Comparison of ENCODE assay signal across 26 cellular contexts in genomic region chr1:192627901-192628300, GRCh38. TPM values are rescaled to one million over a fixed set of nuclear protein-coding genes. Genes with fewer than 3 reads are reported as not detected.
A peak's percentile ranks its signal among the peaks of the same experiment; 100 is the strongest.
DNase-seq lines count a peak whose midpoint lies in the region; ATAC-seq, FAIRE-seq and TF ChIP-seq lines count a peak whose summit lies in the region.
"Had no signal": no experiment of that assay in that cellular context is flagged by ENCODE, and none has a peak within 500 bp of the region (broad histone marks: within the 10 kb centered on the region; RNA-seq: fewer than 3 reads in every experiment).

No MANE protein-coding gene starts in this region.

- H4K20me1 ChIP-seq in Karpas-422 (ENCODE audit: insufficient read depth, low read depth, low read length): no peaks in the 10 kb centered on the region

- intact Hi-C loops in left lung (cut with DNase I): no loop called here

- POLR2A ChIA-PET in activated CD4-positive, alpha-beta memory T cell treated with anti-CD3 and anti-CD28 coated beads, Interleukin-2, amount 10 ng/mL, durations not matched to agents 7 days and 5 days (lab: Charles Lee): no interaction called here

- peak overlapping the region; percentile 95 for H3K4me2 ChIP-seq in Karpas-422 (ENCODE audit: low read depth, low read length, poor library complexity, severe bottlenecking)

- H3K4me1 Mint-ChIP-seq in activated CD4-positive, alpha-beta memory T cell treated with anti-CD3 and anti-CD28 coated beads, Interleukin-2, amount 10 ng/mL, durations not matched to agents 7 days and 5 days: no peaks in the 10 kb centered on the region

- H3K79me2 ChIP-seq in Karpas-422 (ENCODE audit: low read length): no peaks in the 10 kb centered on the region

- H3K9me3 ChIP-seq in BE2C (no peaks in the 10 kb centered on the region), Karpas-422 (ENCODE audit: low read length) (no peaks in the 10 kb centered on the region), left lung (no peaks in the 10 kb centered on the region)
- H3K9me3 ChIP-seq: esophagus muscularis mucosa, pancreas, right atrium auricular region, upper lobe of left lung had no signal

- H3K27ac Mint-ChIP-seq in activated CD4-positive, alpha-beta memory T cell treated with anti-CD3 and anti-CD28 coated beads, Interleukin-2, amount 10 ng/mL, durations not matched to agents 7 days and 5 days: no peak overlapping the region
- H3K27ac Mint-ChIP-seq: nephron had no signal

- peaks cover 16% of the 10 kb centered on the region for H3K27me3 Mint-ChIP-seq in activated CD4-positive, alpha-beta memory T cell treated with anti-CD3 and anti-CD28 coated beads, Interleukin-2, amount 10 ng/mL, durations not matched to agents 7 days and 5 days

- CTCF ChIA-PET in activated CD4-positive, alpha-beta memory T cell treated with anti-CD3 and anti-CD28 coated beads, Interleukin-2, amount 10 ng/mL, durations not matched to agents 7 days and 5 days (lab: Charles Lee): interaction anchor here (1.7 kb wide), 1 partner anchor 153 kb away, joined by 6 read pairs; no protein-coding TSS in a partner anchor

- H3K27ac ChIP-seq in Karpas-422 (ENCODE audit: low read length): peak overlapping the region; percentile 100
- no peak overlapping the region for H3K27ac ChIP-seq in caudate nucleus (ENCODE audit: low read depth, low read length)
- H3K27ac ChIP-seq in left lung: no peak overlapping the region
- H3K27ac ChIP-seq: esophagus muscularis mucosa, GM23248, pancreas, upper lobe of left lung had no signal

- H3K4me3 ChIP-seq in BE2C (ENCODE audit: low read depth, low read length) (peak overlapping the region; percentile 30), Karpas-422 (ENCODE audit: low read length) (peak overlapping the region; percentile 37), left lung (no peak overlapping the region)
- H3K4me3 ChIP-seq: esophagus muscularis mucosa, GM23248, pancreas, right atrium auricular region, upper lobe of left lung had no signal

- DNase-seq in BE2C (no peak), GM19239 (ENCODE audit: insufficient read length, low spot score) (no peak), Karpas-422 (peak; percentile 74), caudate nucleus (lab: John Stamatoyannopoulos, UW) (no peak), left lung (no peak), C1 segment of cervical spinal cord (lab: John Stamatoyannopoulos, UW) (no peak)
- DNase-seq in activated CD4-positive, alpha-beta memory T cell treated with anti-CD3 and anti-CD28 coated beads, Interleukin-2, amount 10 ng/mL, durations not matched to agents 7 days and 5 days: no peak
- DNase-seq: 8988T; activated CD4-positive, alpha-beta T cell treated with anti-CD3 and anti-CD28 coated beads, Interleukin-2, amount 50 U/mL, for 48 hours; DND-41; effector CD8-positive, alpha-beta T cell; GM23248; hippocampal formation; left ventricle myocardium superior; NCI-H1105 treated with DMSO at 0.1 percent for 48 hours; NCI-H2081; NK-92 treated with Interleukin-12 subunit alpha and Interleukin-12 subunit beta, amount 100 ng/mL, for 24 hours; pancreas; stimulated activated CD4-positive, alpha-beta T cell treated with anti-CD3 and anti-CD28 coated beads, Interleukin-12 subunit alpha, Interleukin-12 subunit beta, amount 100 ng/mL, for 4 hours; upper lobe of left lung had no signal

- no peaks in the 10 kb centered on the region for H3K9me3 Mint-ChIP-seq in activated CD4-positive, alpha-beta memory T cell treated with anti-CD3 and anti-CD28 coated beads, Interleukin-2, amount 10 ng/mL, durations not matched to agents 7 days and 5 days

- H3K27me3 ChIP-seq in BE2C (no peaks in the 10 kb centered on the region), Karpas-422 (ENCODE audit: low read length) (no peaks in the 10 kb centered on the region), left lung (no peaks in the 10 kb centered on the region)
- H3K27me3 ChIP-seq: esophagus muscularis mucosa, pancreas, right atrium auricular region, upper lobe of left lung had no signal

- no peaks in the 10 kb centered on the region for H3K9me2 ChIP-seq in Karpas-422 (replicated peaks; ENCODE audit: insufficient read depth, low read length)

- ATAC-seq in HG03045 (IDR thresholded peaks at IDR 0.05; ENCODE audit: unreplicated experiment) (peak; percentile 53), left lung (no peak)
- ATAC-seq: pancreas, SK-N-SH treated with all-trans-retinoic acid at 6 μM for 48 hours had no signal

- H3K4me3 Mint-ChIP-seq in activated CD4-positive, alpha-beta memory T cell treated with anti-CD3 and anti-CD28 coated beads, Interleukin-2, amount 10 ng/mL, durations not matched to agents 7 days and 5 days: no peak overlapping the region
- H3K4me3 Mint-ChIP-seq: nephron had no signal

- no peaks in the 10 kb centered on the region for H3K36me3 Mint-ChIP-seq in activated CD4-positive, alpha-beta memory T cell treated with anti-CD3 and anti-CD28 coated beads, Interleukin-2, amount 10 ng/mL, durations not matched to agents 7 days and 5 days (ENCODE audit: low read depth)

- H3K4me1 ChIP-seq in BE2C: peaks cover 37% of the 10 kb centered on the region
- H3K4me1 ChIP-seq in Karpas-422 (ENCODE audit: low read length): peaks cover 79% of the 10 kb centered on the region
- H3K4me1 ChIP-seq in left lung: no peaks in the 10 kb centered on the region
- H3K4me1 ChIP-seq: upper lobe of left lung had no signal

- peak overlapping the region; percentile 60 for H3K9ac ChIP-seq in Karpas-422 (ENCODE audit: low read length)
- H3K9ac ChIP-seq: GM23248 had no signal

- peak; percentile 95 for FAIRE-seq in GM19239 (lab: Jason Lieb, UNC)
- FAIRE-seq: frontal cortex, pancreas had no signal

- H3K36me3 ChIP-seq in BE2C (no peaks in the 10 kb centered on the region), Karpas-422 (ENCODE audit: insufficient read depth, low read length) (no peaks in the 10 kb centered on the region), left lung (no peaks in the 10 kb centered on the region)
- H3K36me3 ChIP-seq: esophagus muscularis mucosa, pancreas, right atrium auricular region, upper lobe of left lung had no signal

- H2AFZ ChIP-seq in Karpas-422 (ENCODE audit: low read length): no peak overlapping the region
- H2AFZ ChIP-seq: GM23248 had no signal

- no peak for TF ChIP-seq CTCF in BE2C (IDR thresholded peaks at IDR 0.05; ENCODE audit: low read depth, low read length)
- TF ChIP-seq CTCF in left lung (IDR thresholded peaks at IDR 0.05): no peak

RNA-seq across cellular contexts. Expression of gene RGS13, which starts 8.0 kb away (rescaled TPM):
- polyA plus RNA-seq in BE2C (2012; ENCODE audit: insufficient read depth, insufficient read length, low read depth): 0.32 TPM
- total RNA-seq in Karpas-422 (2014; rRNA removed; shearing (Covaris generic); ENCODE audit: low replicate concordance): 176 and 462 TPM in 2 replicates
- total RNA-seq in left lung: 1 to 10 TPM in 1 of 2 donors, under 1 TPM in 1; 0.81 to 1.4 TPM
- not detected for total RNA-seq in activated CD4-positive, alpha-beta memory T cell treated with anti-CD3 and anti-CD28 coated beads, Interleukin-2, amount 10 ng/mL, durations not matched to agents 7 days and 5 days
- total RNA-seq: frontal cortex, GM23248, left ventricle myocardium superior, right atrium auricular region had no signal
- polyA plus RNA-seq: GM23248 had no signal

RNA-seq across cellular contexts. Expression of gene RGS1, which starts 52.3 kb away (rescaled TPM):
- not detected for polyA plus RNA-seq in BE2C (2012; ENCODE audit: insufficient read depth, insufficient read length, low read depth)
- 0.22 and 3.5 TPM in 2 replicates for total RNA-seq in Karpas-422 (2014; rRNA removed; shearing (Covaris generic); ENCODE audit: low replicate concordance)
- 10 to 100 TPM in 1 of 2 donors, 1 to 10 TPM in 1; 7.9 to 32.3 TPM for total RNA-seq in left lung
- 10 to 100 TPM; 67.3 to 69.2 TPM for total RNA-seq in activated CD4-positive, alpha-beta memory T cell treated with anti-CD3 and anti-CD28 coated beads, Interleukin-2, amount 10 ng/mL, durations not matched to agents 7 days and 5 days
- total RNA-seq: GM23248 had no signal
- polyA plus RNA-seq: GM23248 had no signal

Comparison
In these comparisons a context has a peak if more than half of its experiments do, and no peak if none do; other contexts are left out.
1. H3K4me3 ChIP-seq: peak in BE2C (single experiment) and Karpas-422 (single experiment); none in left lung (0 of 2).
2. RNA of gene RGS13, which starts 8.0 kb away (total RNA-seq): 176 to 462 TPM in Karpas-422; 0.81 to 1.4 TPM in left lung and not detected in activated CD4-positive, alpha-beta memory T cell treated with anti-CD3 and anti-CD28 coated beads, Interleukin-2, amount 10 ng/mL, durations not matched to agents 7 days and 5 days; every median in the first group is over 10 times any median in the second.